In the genomic region with DNA sequence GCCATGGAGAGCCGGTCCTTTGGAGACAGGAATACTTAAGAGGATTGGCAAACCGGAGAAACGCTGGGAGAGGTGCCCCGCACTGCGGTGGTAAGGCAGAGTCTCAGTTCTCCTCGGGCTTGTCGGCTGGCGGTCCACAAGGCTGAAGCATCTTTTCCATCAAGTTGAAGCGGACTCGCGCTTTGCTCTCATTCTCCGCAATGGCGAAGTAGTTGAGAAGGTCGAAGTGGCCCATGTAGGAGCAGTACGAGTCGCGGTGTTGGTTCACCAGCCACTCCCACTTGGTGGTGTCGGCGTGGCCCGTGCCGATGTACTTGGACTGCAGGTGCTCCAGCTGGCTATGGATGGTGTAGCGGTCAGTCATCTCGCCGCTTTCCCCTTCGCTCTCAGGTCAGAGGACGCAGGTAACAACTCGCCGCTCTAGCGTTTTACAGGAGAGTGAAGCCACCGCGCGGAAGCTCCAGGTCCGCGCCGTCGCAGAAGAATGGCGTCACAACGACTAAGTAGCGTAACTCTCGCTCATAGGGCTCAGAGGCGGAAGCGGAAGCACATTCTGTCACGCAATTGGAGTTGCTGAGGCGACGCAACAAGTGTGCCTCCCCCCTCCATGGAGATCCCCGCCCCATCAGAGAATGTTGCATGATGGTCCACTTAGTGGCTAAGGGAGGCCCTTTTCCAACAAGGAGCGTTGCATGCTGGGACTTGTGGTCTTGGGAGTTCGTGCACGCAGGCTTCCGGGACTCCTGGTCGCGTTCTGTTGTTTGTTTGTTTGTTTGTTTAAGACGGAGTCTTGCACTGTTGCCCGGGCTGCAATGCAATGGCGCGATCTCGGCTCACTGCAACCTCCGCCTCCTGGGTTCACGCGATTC, we compare ENCODE assay signal across 1 cellular context.
TF ChIP-seq lines count a peak whose summit lies in the region.

A gene (minus strand): TSS at position 440 of the 869 bp plus-strand sequence. CDS start 76 bp downstream, at position 364.

TF ChIP-seq in K562, 482 proteins besides CTCF, POLR2A, EP300 and RAD21 (continued from another document and continues in another):
- TF ChIP-seq, protein P1, sequence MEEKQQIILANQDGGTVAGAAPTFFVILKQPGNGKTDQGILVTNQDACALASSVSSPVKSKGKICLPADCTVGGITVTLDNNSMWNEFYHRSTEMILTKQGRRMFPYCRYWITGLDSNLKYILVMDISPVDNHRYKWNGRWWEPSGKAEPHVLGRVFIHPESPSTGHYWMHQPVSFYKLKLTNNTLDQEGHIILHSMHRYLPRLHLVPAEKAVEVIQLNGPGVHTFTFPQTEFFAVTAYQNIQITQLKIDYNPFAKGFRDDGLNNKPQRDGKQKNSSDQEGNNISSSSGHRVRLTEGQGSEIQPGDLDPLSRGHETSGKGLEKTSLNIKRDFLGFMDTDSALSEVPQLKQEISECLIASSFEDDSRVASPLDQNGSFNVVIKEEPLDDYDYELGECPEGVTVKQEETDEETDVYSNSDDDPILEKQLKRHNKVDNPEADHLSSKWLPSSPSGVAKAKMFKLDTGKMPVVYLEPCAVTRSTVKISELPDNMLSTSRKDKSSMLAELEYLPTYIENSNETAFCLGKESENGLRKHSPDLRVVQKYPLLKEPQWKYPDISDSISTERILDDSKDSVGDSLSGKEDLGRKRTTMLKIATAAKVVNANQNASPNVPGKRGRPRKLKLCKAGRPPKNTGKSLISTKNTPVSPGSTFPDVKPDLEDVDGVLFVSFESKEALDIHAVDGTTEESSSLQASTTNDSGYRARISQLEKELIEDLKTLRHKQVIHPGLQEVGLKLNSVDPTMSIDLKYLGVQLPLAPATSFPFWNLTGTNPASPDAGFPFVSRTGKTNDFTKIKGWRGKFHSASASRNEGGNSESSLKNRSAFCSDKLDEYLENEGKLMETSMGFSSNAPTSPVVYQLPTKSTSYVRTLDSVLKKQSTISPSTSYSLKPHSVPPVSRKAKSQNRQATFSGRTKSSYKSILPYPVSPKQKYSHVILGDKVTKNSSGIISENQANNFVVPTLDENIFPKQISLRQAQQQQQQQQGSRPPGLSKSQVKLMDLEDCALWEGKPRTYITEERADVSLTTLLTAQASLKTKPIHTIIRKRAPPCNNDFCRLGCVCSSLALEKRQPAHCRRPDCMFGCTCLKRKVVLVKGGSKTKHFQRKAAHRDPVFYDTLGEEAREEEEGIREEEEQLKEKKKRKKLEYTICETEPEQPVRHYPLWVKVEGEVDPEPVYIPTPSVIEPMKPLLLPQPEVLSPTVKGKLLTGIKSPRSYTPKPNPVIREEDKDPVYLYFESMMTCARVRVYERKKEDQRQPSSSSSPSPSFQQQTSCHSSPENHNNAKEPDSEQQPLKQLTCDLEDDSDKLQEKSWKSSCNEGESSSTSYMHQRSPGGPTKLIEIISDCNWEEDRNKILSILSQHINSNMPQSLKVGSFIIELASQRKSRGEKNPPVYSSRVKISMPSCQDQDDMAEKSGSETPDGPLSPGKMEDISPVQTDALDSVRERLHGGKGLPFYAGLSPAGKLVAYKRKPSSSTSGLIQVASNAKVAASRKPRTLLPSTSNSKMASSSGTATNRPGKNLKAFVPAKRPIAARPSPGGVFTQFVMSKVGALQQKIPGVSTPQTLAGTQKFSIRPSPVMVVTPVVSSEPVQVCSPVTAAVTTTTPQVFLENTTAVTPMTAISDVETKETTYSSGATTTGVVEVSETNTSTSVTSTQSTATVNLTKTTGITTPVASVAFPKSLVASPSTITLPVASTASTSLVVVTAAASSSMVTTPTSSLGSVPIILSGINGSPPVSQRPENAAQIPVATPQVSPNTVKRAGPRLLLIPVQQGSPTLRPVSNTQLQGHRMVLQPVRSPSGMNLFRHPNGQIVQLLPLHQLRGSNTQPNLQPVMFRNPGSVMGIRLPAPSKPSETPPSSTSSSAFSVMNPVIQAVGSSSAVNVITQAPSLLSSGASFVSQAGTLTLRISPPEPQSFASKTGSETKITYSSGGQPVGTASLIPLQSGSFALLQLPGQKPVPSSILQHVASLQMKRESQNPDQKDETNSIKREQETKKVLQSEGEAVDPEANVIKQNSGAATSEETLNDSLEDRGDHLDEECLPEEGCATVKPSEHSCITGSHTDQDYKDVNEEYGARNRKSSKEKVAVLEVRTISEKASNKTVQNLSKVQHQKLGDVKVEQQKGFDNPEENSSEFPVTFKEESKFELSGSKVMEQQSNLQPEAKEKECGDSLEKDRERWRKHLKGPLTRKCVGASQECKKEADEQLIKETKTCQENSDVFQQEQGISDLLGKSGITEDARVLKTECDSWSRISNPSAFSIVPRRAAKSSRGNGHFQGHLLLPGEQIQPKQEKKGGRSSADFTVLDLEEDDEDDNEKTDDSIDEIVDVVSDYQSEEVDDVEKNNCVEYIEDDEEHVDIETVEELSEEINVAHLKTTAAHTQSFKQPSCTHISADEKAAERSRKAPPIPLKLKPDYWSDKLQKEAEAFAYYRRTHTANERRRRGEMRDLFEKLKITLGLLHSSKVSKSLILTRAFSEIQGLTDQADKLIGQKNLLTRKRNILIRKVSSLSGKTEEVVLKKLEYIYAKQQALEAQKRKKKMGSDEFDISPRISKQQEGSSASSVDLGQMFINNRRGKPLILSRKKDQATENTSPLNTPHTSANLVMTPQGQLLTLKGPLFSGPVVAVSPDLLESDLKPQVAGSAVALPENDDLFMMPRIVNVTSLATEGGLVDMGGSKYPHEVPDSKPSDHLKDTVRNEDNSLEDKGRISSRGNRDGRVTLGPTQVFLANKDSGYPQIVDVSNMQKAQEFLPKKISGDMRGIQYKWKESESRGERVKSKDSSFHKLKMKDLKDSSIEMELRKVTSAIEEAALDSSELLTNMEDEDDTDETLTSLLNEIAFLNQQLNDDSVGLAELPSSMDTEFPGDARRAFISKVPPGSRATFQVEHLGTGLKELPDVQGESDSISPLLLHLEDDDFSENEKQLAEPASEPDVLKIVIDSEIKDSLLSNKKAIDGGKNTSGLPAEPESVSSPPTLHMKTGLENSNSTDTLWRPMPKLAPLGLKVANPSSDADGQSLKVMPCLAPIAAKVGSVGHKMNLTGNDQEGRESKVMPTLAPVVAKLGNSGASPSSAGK (IDR thresholded peaks at IDR 0.05): 0 out of 2 replicates have a peak, but pooled peaks have one; percentile 15
- no peak for TF ChIP-seq ETV6 (IDR thresholded peaks at IDR 0.05; ENCODE audit: borderline replicate concordance in 1 of 2, low read depth in 2 of 2, low read length in 1 of 2)
- peak; percentile 72; the same call in 1 of the 2 replicates for TF ChIP-seq ETV6 (CRISPR knock-in tag; IDR thresholded peaks at IDR 0.05; ENCODE audit: borderline replicate concordance)
- no peak for TF ChIP-seq ZNF134 (CRISPR knock-in tag; conservative IDR thresholded peaks at IDR 0.05)
- no peak for TF ChIP-seq SRSF9 (IDR thresholded peaks at IDR 0.05; ENCODE audit: borderline replicate concordance, low read depth, low read length)
- TF ChIP-seq, protein P2, sequence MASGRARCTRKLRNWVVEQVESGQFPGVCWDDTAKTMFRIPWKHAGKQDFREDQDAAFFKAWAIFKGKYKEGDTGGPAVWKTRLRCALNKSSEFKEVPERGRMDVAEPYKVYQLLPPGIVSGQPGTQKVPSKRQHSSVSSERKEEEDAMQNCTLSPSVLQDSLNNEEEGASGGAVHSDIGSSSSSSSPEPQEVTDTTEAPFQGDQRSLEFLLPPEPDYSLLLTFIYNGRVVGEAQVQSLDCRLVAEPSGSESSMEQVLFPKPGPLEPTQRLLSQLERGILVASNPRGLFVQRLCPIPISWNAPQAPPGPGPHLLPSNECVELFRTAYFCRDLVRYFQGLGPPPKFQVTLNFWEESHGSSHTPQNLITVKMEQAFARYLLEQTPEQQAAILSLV (tag; IDR thresholded peaks at IDR 0.05): no peak
- peak; percentile 96 for TF ChIP-seq POLR2AphosphoS5 (IDR thresholded peaks at IDR 0.05; ENCODE audit: control insufficient read depth, insufficient read depth, low read depth, low read length)
- TF ChIP-seq OTX1 (CRISPR knock-in tag; IDR thresholded peaks at IDR 0.05): no peak
- peak; percentile 92 for TF ChIP-seq ASH1L (IDR thresholded peaks at IDR 0.05; ENCODE audit: borderline replicate concordance, low read depth, partially characterized antibody)
- peak; percentile 94 to 97 for TF ChIP-seq SIN3A (IDR thresholded peaks at IDR 0.05; ENCODE audit: borderline replicate concordance in 2 of 2, control insufficient read depth in 1 of 2, low read depth in 2 of 2, low read length in 2 of 2)
- TF ChIP-seq TEAD2 (tag; IDR thresholded peaks at IDR 0.05): no peak
- no peak for TF ChIP-seq BRCA1 (IDR thresholded peaks at IDR 0.05)
- TF ChIP-seq BRCA1 (CRISPR knock-in tag; IDR thresholded peaks at IDR 0.05): no peak
- peak; percentile 22 for TF ChIP-seq SETDB1 (IDR thresholded peaks at IDR 0.05; ENCODE audit: low read length)
- peak; percentile 80; the same call in 1 of the 2 replicates for TF ChIP-seq ZKSCAN1 (IDR thresholded peaks at IDR 0.05; ENCODE audit: low read depth, low read length)
- TF ChIP-seq, protein P3, sequence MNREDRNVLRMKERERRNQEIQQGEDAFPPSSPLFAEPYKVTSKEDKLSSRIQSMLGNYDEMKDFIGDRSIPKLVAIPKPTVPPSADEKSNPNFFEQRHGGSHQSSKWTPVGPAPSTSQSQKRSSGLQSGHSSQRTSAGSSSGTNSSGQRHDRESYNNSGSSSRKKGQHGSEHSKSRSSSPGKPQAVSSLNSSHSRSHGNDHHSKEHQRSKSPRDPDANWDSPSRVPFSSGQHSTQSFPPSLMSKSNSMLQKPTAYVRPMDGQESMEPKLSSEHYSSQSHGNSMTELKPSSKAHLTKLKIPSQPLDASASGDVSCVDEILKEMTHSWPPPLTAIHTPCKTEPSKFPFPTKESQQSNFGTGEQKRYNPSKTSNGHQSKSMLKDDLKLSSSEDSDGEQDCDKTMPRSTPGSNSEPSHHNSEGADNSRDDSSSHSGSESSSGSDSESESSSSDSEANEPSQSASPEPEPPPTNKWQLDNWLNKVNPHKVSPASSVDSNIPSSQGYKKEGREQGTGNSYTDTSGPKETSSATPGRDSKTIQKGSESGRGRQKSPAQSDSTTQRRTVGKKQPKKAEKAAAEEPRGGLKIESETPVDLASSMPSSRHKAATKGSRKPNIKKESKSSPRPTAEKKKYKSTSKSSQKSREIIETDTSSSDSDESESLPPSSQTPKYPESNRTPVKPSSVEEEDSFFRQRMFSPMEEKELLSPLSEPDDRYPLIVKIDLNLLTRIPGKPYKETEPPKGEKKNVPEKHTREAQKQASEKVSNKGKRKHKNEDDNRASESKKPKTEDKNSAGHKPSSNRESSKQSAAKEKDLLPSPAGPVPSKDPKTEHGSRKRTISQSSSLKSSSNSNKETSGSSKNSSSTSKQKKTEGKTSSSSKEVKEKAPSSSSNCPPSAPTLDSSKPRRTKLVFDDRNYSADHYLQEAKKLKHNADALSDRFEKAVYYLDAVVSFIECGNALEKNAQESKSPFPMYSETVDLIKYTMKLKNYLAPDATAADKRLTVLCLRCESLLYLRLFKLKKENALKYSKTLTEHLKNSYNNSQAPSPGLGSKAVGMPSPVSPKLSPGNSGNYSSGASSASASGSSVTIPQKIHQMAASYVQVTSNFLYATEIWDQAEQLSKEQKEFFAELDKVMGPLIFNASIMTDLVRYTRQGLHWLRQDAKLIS (CRISPR knock-in tag; IDR thresholded peaks at IDR 0.05): peak; percentile 79
- peak; percentile 77; the same call in 1 of the 2 replicates for TF ChIP-seq KLF1 (tag; IDR thresholded peaks at IDR 0.05)
- TF ChIP-seq POLR3A (IDR thresholded peaks at IDR 0.05; ENCODE audit: borderline replicate concordance, extremely low read depth, insufficient read depth, insufficient read length): peak; percentile 26
- no peak for TF ChIP-seq ZNF584 (CRISPR knock-in tag; IDR thresholded peaks at IDR 0.05; ENCODE audit: low read depth)
- TF ChIP-seq MEIS2 (IDR thresholded peaks at IDR 0.05; ENCODE audit: partially characterized antibody): no peak
- TF ChIP-seq HNRNPL (IDR thresholded peaks at IDR 0.05; ENCODE audit: low read depth, low read length): no peak
- TF ChIP-seq BCOR (IDR thresholded peaks at IDR 0.05): no peak; the same call in 1 of the 2 replicates
- no peak for TF ChIP-seq EWSR1 (IDR thresholded peaks at IDR 0.05; ENCODE audit: borderline replicate concordance, low read depth, partially characterized antibody)
- TF ChIP-seq TBL1XR1 (IDR thresholded peaks at IDR 0.05; ENCODE audit: low read length in 2 of 2): peak in 1 of 2 experiments; percentile 97; a peak in 2 of 4 replicates
- peak; percentile 67; the same call in 1 of the 2 replicates for TF ChIP-seq ZNF175 (CRISPR knock-in tag; IDR thresholded peaks at IDR 0.05; ENCODE audit: low read depth)
- peak; percentile 34; the same call in 1 of the 2 replicates for TF ChIP-seq TOE1 (IDR thresholded peaks at IDR 0.05; ENCODE audit: borderline replicate concordance)
- TF ChIP-seq TOE1 (CRISPR knock-in tag; IDR thresholded peaks at IDR 0.05; ENCODE audit: borderline replicate concordance, low read depth): no peak
- TF ChIP-seq RBM14 (IDR thresholded peaks at IDR 0.05; ENCODE audit: borderline replicate concordance, insufficient read depth, low read depth, low read length): no peak
- TF ChIP-seq, protein P4, sequence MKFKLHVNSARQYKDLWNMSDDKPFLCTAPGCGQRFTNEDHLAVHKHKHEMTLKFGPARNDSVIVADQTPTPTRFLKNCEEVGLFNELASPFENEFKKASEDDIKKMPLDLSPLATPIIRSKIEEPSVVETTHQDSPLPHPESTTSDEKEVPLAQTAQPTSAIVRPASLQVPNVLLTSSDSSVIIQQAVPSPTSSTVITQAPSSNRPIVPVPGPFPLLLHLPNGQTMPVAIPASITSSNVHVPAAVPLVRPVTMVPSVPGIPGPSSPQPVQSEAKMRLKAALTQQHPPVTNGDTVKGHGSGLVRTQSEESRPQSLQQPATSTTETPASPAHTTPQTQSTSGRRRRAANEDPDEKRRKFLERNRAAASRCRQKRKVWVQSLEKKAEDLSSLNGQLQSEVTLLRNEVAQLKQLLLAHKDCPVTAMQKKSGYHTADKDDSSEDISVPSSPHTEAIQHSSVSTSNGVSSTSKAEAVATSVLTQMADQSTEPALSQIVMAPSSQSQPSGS (CRISPR knock-in tag; IDR thresholded peaks at IDR 0.05): no peak
- no peak for TF ChIP-seq WHSC1 (IDR thresholded peaks at IDR 0.05; ENCODE audit: low read length)
- TF ChIP-seq NCOR1 (IDR thresholded peaks at IDR 0.05): no peak
- no peak for TF ChIP-seq ZSCAN32 (CRISPR knock-in tag; IDR thresholded peaks at IDR 0.05)
- no peak for TF ChIP-seq HNRNPUL1 (IDR thresholded peaks at IDR 0.05; ENCODE audit: low read length)
- peak; percentile 92 for TF ChIP-seq GABPA (tag; conservative IDR thresholded peaks at IDR 0.05; ENCODE audit: low read depth)
- TF ChIP-seq, protein P5, sequence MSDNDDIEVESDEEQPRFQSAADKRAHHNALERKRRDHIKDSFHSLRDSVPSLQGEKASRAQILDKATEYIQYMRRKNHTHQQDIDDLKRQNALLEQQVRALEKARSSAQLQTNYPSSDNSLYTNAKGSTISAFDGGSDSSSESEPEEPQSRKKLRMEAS (CRISPR knock-in tag; IDR thresholded peaks at IDR 0.05): peak; percentile 69
- TF ChIP-seq, protein P6, sequence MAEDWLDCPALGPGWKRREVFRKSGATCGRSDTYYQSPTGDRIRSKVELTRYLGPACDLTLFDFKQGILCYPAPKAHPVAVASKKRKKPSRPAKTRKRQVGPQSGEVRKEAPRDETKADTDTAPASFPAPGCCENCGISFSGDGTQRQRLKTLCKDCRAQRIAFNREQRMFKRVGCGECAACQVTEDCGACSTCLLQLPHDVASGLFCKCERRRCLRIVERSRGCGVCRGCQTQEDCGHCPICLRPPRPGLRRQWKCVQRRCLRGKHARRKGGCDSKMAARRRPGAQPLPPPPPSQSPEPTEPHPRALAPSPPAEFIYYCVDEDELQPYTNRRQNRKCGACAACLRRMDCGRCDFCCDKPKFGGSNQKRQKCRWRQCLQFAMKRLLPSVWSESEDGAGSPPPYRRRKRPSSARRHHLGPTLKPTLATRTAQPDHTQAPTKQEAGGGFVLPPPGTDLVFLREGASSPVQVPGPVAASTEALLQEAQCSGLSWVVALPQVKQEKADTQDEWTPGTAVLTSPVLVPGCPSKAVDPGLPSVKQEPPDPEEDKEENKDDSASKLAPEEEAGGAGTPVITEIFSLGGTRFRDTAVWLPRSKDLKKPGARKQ (CRISPR knock-in tag; IDR thresholded peaks at IDR 0.05): no peak
- peak; percentile 15; the same call in 1 of the 2 replicates for TF ChIP-seq RNF2 (IDR thresholded peaks at IDR 0.05)
